ENCODE assay signal across 10 cellular contexts in the genomic region with DNA sequence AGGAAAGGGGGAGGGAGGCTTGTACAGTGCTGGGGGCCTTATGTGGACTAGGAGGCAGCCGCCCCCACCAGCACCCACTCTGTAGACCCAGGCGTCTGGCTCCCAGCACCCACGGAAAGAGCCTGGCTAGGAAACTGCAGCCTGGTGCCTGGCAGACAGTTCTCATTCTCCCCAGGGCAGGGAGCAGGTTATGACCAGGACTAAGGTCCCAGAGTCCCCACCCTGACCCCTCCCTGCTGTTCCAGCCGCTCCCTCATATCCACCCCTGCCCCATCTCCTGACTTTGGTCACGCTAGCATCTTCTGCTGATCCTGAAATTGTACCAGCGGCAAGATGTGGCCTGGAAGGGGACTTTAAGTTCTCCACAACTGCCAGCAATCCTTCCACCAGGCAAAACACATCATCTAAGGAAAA. TPM values are rescaled to one million over a fixed set of nuclear protein-coding genes. Genes with fewer than 3 reads are reported as not detected.
DNase-seq lines count a peak whose midpoint lies in the region; ATAC-seq and TF ChIP-seq lines count a peak whose summit lies in the region.
"Had no signal": no experiment of that assay in that cellular context is flagged by ENCODE, and none has a peak within 500 bp of the region (broad histone marks: within the 10 kb centered on the region; RNA-seq: fewer than 3 reads in every experiment).

Gene FXYD3, plus strand, starts transcription at position 286 of the 414 bp plus-strand sequence. CDS start 3,554 bp downstream, outside the sequence.

- no peaks in the 10 kb centered on the region for H3K36me3 Mint-ChIP-seq in activated naive CD4-positive, alpha-beta T cell treated with anti-CD3 and anti-CD28 coated beads, Interleukin-2, amount 50 U/mL, for 24 hours

- H3K4me3 Mint-ChIP-seq in activated naive CD4-positive, alpha-beta T cell treated with anti-CD3 and anti-CD28 coated beads, Interleukin-2, amount 50 U/mL, for 24 hours: peak within 1 kb of the TSS; percentile 15
- H3K4me3 Mint-ChIP-seq: activated CD4-positive, alpha-beta T cell treated with anti-CD3 and anti-CD28 coated beads, Interleukin-2, amount 10 ng/mL, durations not matched to agents 24 days and 14 days had no signal

- WGBS in tibial nerve, 2 donors: 40 to 47% methylated on average over 4 to 6 of the region's 6 CpGs

- peak in 1 of 2 donors; percentile 6 for TF ChIP-seq POLR2A in tibial nerve (IDR thresholded peaks at IDR 0.05)

- no peaks in the 10 kb centered on the region for H3K9me3 Mint-ChIP-seq in activated naive CD4-positive, alpha-beta T cell treated with anti-CD3 and anti-CD28 coated beads, Interleukin-2, amount 50 U/mL, for 24 hours
- H3K9me3 Mint-ChIP-seq: activated CD4-positive, alpha-beta T cell treated with anti-CD3 and anti-CD28 coated beads, Interleukin-2, amount 10 ng/mL, durations not matched to agents 24 days and 14 days had no signal

- TF ChIP-seq CTCF in coronary artery (IDR thresholded peaks at IDR 0.05) (no peak), tibial nerve (IDR thresholded peaks at IDR 0.05) (no peak)

- H3K27ac Mint-ChIP-seq in activated naive CD4-positive, alpha-beta T cell treated with anti-CD3 and anti-CD28 coated beads, Interleukin-2, amount 50 U/mL, for 24 hours: peak within 1 kb of the TSS; percentile 41
- H3K27ac Mint-ChIP-seq: activated CD4-positive, alpha-beta T cell treated with anti-CD3 and anti-CD28 coated beads, Interleukin-2, amount 10 ng/mL, durations not matched to agents 24 days and 14 days had no signal

- H3K27ac ChIP-seq in coronary artery (peak within 1 kb of the TSS in 1 of 2 donors; percentile 54), mucosa of rectum (ENCODE audit: low read depth in 2 of 2, low read length in 2 of 2) (peak within 1 kb of the TSS; percentile 99 to 100), tibial nerve (peak within 1 kb of the TSS; percentile 82 to 99 (median 90))

- H3K36me3 ChIP-seq in mucosa of rectum (ENCODE audit: control insufficient read depth in 2 of 2, insufficient read depth in 2 of 2, low read length in 2 of 2) (peaks cover 5 to 15% of the 10 kb centered on the region in 2 donors), tibial nerve (no peaks in the 10 kb centered on the region)

- TF ChIP-seq EP300 in tibial nerve (IDR thresholded peaks at IDR 0.05): no peak

- DNase-seq in activated naive CD4-positive, alpha-beta T cell treated with anti-CD3 and anti-CD28 coated beads, Interleukin-2, amount 50 U/mL, for 16 hours: no peak
- DNase-seq in coronary artery (ENCODE audit: low spot score) (no peak), tibial nerve (ENCODE audit: low spot score in 2 of 2) (no peak), SKM-1 (lab: John Stamatoyannopoulos, UW; ENCODE audit: unreplicated experiment) (no peak)
- DNase-seq: activated CD4-positive, alpha-beta T cell treated with anti-CD3 and anti-CD28 coated beads, Interleukin-2, amount 10 ng/mL, durations not matched to agents 24 days and 14 days had no signal

- H3K27me3 Mint-ChIP-seq in activated naive CD4-positive, alpha-beta T cell treated with anti-CD3 and anti-CD28 coated beads, Interleukin-2, amount 50 U/mL, for 24 hours: no peaks in the 10 kb centered on the region

- H3K4me1 ChIP-seq in mucosa of rectum (ENCODE audit: control insufficient read depth in 2 of 2, insufficient read depth in 2 of 2, low read length in 2 of 2) (peaks cover 19 to 20% of the 10 kb centered on the region in 2 donors), tibial nerve (peaks cover 0 to 93% (median 23%) of the 10 kb centered on the region in 4 donors)

- H3K4me3 ChIP-seq in coronary artery (peak within 1 kb of the TSS; percentile 64), mucosa of rectum (ENCODE audit: low read length in 2 of 2) (peak within 1 kb of the TSS; percentile 94 to 97), tibial nerve (peak within 1 kb of the TSS; percentile 26 to 46 (median 32))

- H3K9me3 ChIP-seq in mucosa of rectum (ENCODE audit: control insufficient read depth in 2 of 2, low read length in 2 of 2) (no peaks in the 10 kb centered on the region), tibial nerve (no peaks in the 10 kb centered on the region)

- peak within 1 kb of the TSS; percentile 98 to 100 for H3K9ac ChIP-seq in mucosa of rectum (ENCODE audit: low read depth in 1 of 2, low read length in 2 of 2)

- no peaks in the 10 kb centered on the region for H3K27me3 ChIP-seq in mucosa of rectum (ENCODE audit: control insufficient read depth in 2 of 2, insufficient read depth in 2 of 2, low read length in 2 of 2)
- H3K27me3 ChIP-seq in tibial nerve: no peaks in the 10 kb centered on the region

- ATAC-seq in HG03045 (IDR thresholded peaks at IDR 0.05; ENCODE audit: unreplicated experiment) (no peak), HG03342 (IDR thresholded peaks at IDR 0.05; ENCODE audit: unreplicated experiment) (no peak)

- peaks cover 5% of the 10 kb centered on the region for H3K4me1 Mint-ChIP-seq in activated naive CD4-positive, alpha-beta T cell treated with anti-CD3 and anti-CD28 coated beads, Interleukin-2, amount 50 U/mL, for 24 hours

RNA-seq across cellular contexts. Expression of gene FXYD3, which starts in this region (rescaled TPM):
- 10 to 100 TPM; 10.8 to 33.9 (median 16.6) TPM for total RNA-seq in tibial nerve
- total RNA-seq: activated CD4-positive, alpha-beta T cell treated with anti-CD3 and anti-CD28 coated beads, Interleukin-2, amount 10 ng/mL, durations not matched to agents 24 days and 14 days; osteocyte had no signal

Comparison
In these comparisons a context has a peak if more than half of its experiments do, and no peak if none do; other contexts are left out.
1. H3K4me3 ChIP-seq: peak in every context shown above with its lines; median percentile 96 in mucosa of rectum; 64 in coronary artery; 32 in tibial nerve.